ENCODE assay signal across 28 cellular contexts in genomic region chr6:35706468-35706867, GRCh38. TPM values are rescaled to one million over a fixed set of nuclear protein-coding genes. Genes with fewer than 3 reads are reported as not detected.
A peak's percentile ranks its signal among the peaks of the same experiment; 100 is the strongest.
DNase-seq lines count a peak whose midpoint lies in the region; ATAC-seq, FAIRE-seq and TF ChIP-seq lines count a peak whose summit lies in the region.
"Had no signal": no experiment of that assay in that cellular context is flagged by ENCODE, and none has a peak within 500 bp of the region (broad histone marks: within the 10 kb centered on the region; RNA-seq: fewer than 3 reads in every experiment).

No MANE protein-coding gene starts in this region.

- H3K4me3 ChIP-seq in NB4 (ENCODE audit: low read depth, low read length) (no peak overlapping the region), HepG2 (replicated peaks in 1 of 3; ENCODE audit: insufficient read depth in 1 of 3, low read depth in 2 of 3, low read length in 3 of 3) (no peak overlapping the region)
- H3K4me3 ChIP-seq: heart left ventricle, PC-9, skin epidermis, transverse colon had no signal

- DNase-seq in HCEC 1CT: peak; percentile 33
- DNase-seq in NB4 (ENCODE audit: low read depth): peak; percentile 88
- peak; percentile 87 for DNase-seq in amniotic epithelial cell (ENCODE audit: low read depth)
- DNase-seq in HepG2 (ENCODE audit: low spot score): no peak
- no peak for DNase-seq in kidney glomerular epithelial cell (lab: John Stamatoyannopoulos, UW)
- no peak for DNase-seq in NCI-H748 (lab: John Stamatoyannopoulos, UW; ENCODE audit: unreplicated experiment)
- DNase-seq in natural killer cell: no peak
- no peak for DNase-seq in progenitor cell of endocrine pancreas (ENCODE audit: low spot score, unreplicated experiment)
- DNase-seq: activated CD4-positive, alpha-beta T cell treated with anti-CD3 and anti-CD28 coated beads for 48 hours; activated naive CD4-positive, alpha-beta T cell treated with anti-CD3 and anti-CD28 coated beads for 36 hours; activated T-cell treated with anti-CD3 and anti-CD28 coated beads, Interleukin-2, amount 50 U/mL, for 72 hours; CD4-positive, CD25-positive, alpha-beta regulatory T cell; DMS 273 treated with DMSO at 0.1 percent for 48 hours; heart left ventricle; KG1; left cardiac atrium; NCI-H1092; NCI-H2029; NCI-H2227 treated with DMSO at 0.1 percent for 48 hours; NCI-H82; PC-9; SHP77 treated with DMSO at 0.1 percent for 48 hours; stimulated activated CD4-positive, alpha-beta T cell treated with anti-CD3 and anti-CD28 coated beads, Interleukin-1b, Interleukin-23, amount 100 ng/mL, for 48 hours; transverse colon had no signal

- H3K9me3 Mint-ChIP-seq in natural killer cell (no peaks in the 10 kb centered on the region), progenitor cell of endocrine pancreas (ENCODE audit: low read depth) (peaks cover 10% of the 10 kb centered on the region)

- no peaks in the 10 kb centered on the region for H3K9me3 ChIP-seq in HepG2 (ENCODE audit: low read length)
- H3K9me3 ChIP-seq: transverse colon had no signal

- no peak overlapping the region for H3K4me2 ChIP-seq in HepG2 (ENCODE audit: low read depth, low read length)
- H3K4me2 ChIP-seq: PC-9 had no signal

- no peak overlapping the region for H3K9ac ChIP-seq in HepG2 (ENCODE audit: insufficient read depth, low read depth, low read length)

- intact Hi-C loops in HepG2 (cut with micrococcal nuclease; ENCODE audit: unreplicated experiment) (no loop called here), natural killer cell (cut with micrococcal nuclease) (no loop called here)

- POLR2A ChIA-PET in HepG2 (lab: Yijun Ruan, JAX): no interaction called here

- H3K4me1 Mint-ChIP-seq in natural killer cell (peaks cover 13 to 18% of the 10 kb centered on the region in 2 donors), progenitor cell of endocrine pancreas (ENCODE audit: low read depth) (no peaks in the 10 kb centered on the region)
- H3K4me1 Mint-ChIP-seq: memory B cell had no signal

- H3K36me3 Mint-ChIP-seq in natural killer cell: no peaks in the 10 kb centered on the region
- H3K36me3 Mint-ChIP-seq in progenitor cell of endocrine pancreas (ENCODE audit: insufficient read depth): no peaks in the 10 kb centered on the region
- H3K36me3 Mint-ChIP-seq: CD4-positive, CD25-positive, alpha-beta regulatory T cell had no signal

- no peaks in the 10 kb centered on the region for H4K20me1 ChIP-seq in HepG2 (ENCODE audit: insufficient read depth, low read length)

- no peaks in the 10 kb centered on the region for H3K27me3 Mint-ChIP-seq in natural killer cell (ENCODE audit: low read depth in 2 of 2)
- peaks cover 3% of the 10 kb centered on the region for H3K27me3 Mint-ChIP-seq in progenitor cell of endocrine pancreas
- H3K27me3 Mint-ChIP-seq: memory B cell had no signal

- TF ChIP-seq CTCF in NB4 (IDR thresholded peaks at IDR 0.05; ENCODE audit: low read depth, low read length) (no peak), HepG2 (CRISPR knock-in tag; IDR thresholded peaks at IDR 0.05) (no peak), natural killer cell (IDR thresholded peaks at IDR 0.05) (no peak), progenitor cell of endocrine pancreas (IDR thresholded peaks at IDR 0.05; ENCODE audit: unreplicated experiment) (no peak)

- H3K36me3 ChIP-seq in HepG2 (replicated peaks in 1 of 2; ENCODE audit: control insufficient read depth in 1 of 2, insufficient read depth in 2 of 2, low read length in 2 of 2): no peaks in the 10 kb centered on the region
- H3K36me3 ChIP-seq: heart left ventricle, transverse colon had no signal

- TF ChIP-seq RAD21 in HepG2 (CRISPR knock-in tag; IDR thresholded peaks at IDR 0.05): no peak

- H3K4me3 Mint-ChIP-seq in natural killer cell (no peak overlapping the region), progenitor cell of endocrine pancreas (ENCODE audit: low read depth) (no peak overlapping the region)
- H3K4me3 Mint-ChIP-seq: activated naive CD4-positive, alpha-beta T cell treated with anti-CD3 and anti-CD28 coated beads for 36 hours; activated T-cell treated with anti-CD3 and anti-CD28 coated beads, Interleukin-2, amount 50 U/mL, for 72 hours; CD4-positive, CD25-positive, alpha-beta regulatory T cell; memory B cell; T-helper 1 cell treated with Interleukin-12 subunit alpha and Interleukin-12 subunit beta and Interleukin-4 antibody, amounts not matched to agents 30 μg/mL and 1 μg/mL, for 36 hours had no signal

- H3K27me3 ChIP-seq in HepG2 (ENCODE audit: control insufficient read depth in 1 of 2, insufficient read depth in 2 of 2, low read length in 2 of 2): no peaks in the 10 kb centered on the region
- H3K27me3 ChIP-seq: heart left ventricle, transverse colon had no signal

- no TSS peak for BruUV-seq in HepG2 (replicated peaks; lab: Mats Ljungman, UMichigan)

- WGBS in HepG2 (ENCODE audit: low lambda C conversion rate): 62% methylated on average over 3 of the region's 3 CpGs

- no peak for FAIRE-seq in HepG2 (lab: Jason Lieb, UNC)

- TF ChIP-seq POLR2A in NB4 (IDR thresholded peaks at IDR 0.05; ENCODE audit: extremely low read depth, insufficient read length) (no peak), HepG2 (IDR thresholded peaks at IDR 0.05; ENCODE audit: insufficient read depth in 1 of 2, low read depth in 2 of 2, low read length in 2 of 2) (no peak)

- in situ Hi-C loops in HepG2 (cut with HindIII; ENCODE audit: extremely low pct_ligation_motif_present, low pct_unique_long_range_greater_than_20kb): no loop called here

- H3K27ac ChIP-seq in HepG2 (ENCODE audit: extremely low read length, insufficient read depth, low read length): no peak overlapping the region
- H3K27ac ChIP-seq: heart left ventricle, PC-9, skin epidermis, transverse colon, VCaP had no signal

- H3K27ac Mint-ChIP-seq in natural killer cell: no peak overlapping the region
- H3K27ac Mint-ChIP-seq in progenitor cell of endocrine pancreas: no peak overlapping the region
- H3K27ac Mint-ChIP-seq: activated naive CD4-positive, alpha-beta T cell treated with anti-CD3 and anti-CD28 coated beads for 36 hours; activated T-cell treated with anti-CD3 and anti-CD28 coated beads, Interleukin-2, amount 50 U/mL, for 72 hours; CD4-positive, CD25-positive, alpha-beta regulatory T cell; memory B cell; T-helper 1 cell treated with Interleukin-12 subunit alpha and Interleukin-12 subunit beta and Interleukin-4 antibody, amounts not matched to agents 30 μg/mL and 1 μg/mL, for 36 hours had no signal

- no peaks in the 10 kb centered on the region for H3K79me2 ChIP-seq in HepG2 (ENCODE audit: insufficient read depth, low read length)

- H2AFZ ChIP-seq in HepG2 (ENCODE audit: low read length): no peak overlapping the region
- H2AFZ ChIP-seq: PC-9 had no signal

- H3K4me1 ChIP-seq in HepG2 (ENCODE audit: insufficient read depth, low read length): peaks cover 18% of the 10 kb centered on the region
- H3K4me1 ChIP-seq: transverse colon had no signal

- TF ChIP-seq EP300 in HepG2 (IDR thresholded peaks at IDR 0.05; ENCODE audit: low read depth in 2 of 2, low read length in 2 of 2): no peak
- no peak for TF ChIP-seq EP300 in HepG2 (CRISPR knock-in tag; IDR thresholded peaks at IDR 0.05; ENCODE audit: borderline replicate concordance)

- no peak for ATAC-seq in HepG2
- ATAC-seq in natural killer cell: no peak
- ATAC-seq: activated T-cell treated with anti-CD3 and anti-CD28 coated beads, Interleukin-2, amount 50 U/mL, for 72 hours; heart left ventricle; left cardiac atrium had no signal

- CTCF ChIA-PET in HepG2 (lab: Yijun Ruan, JAX; ENCODE audit: low intra/inter-chr PET ratio, low total read pairs): no interaction called here

RNA-seq across cellular contexts. Expression of gene FKBP5, which starts 17.8 kb away (rescaled TPM):
- total RNA-seq in HepG2 (2016; rRNA removed; fragmentation: Illumina TruSeq; extraction: Trizol) (17.4 and 30.9 TPM in 2 replicates), natural killer cell (10 to 100 TPM; 15.5 to 30.2 (median 27.3) TPM), progenitor cell of endocrine pancreas (5.9 and 6.9 TPM in 2 replicates)
- 9.1 and 9.8 TPM in 2 replicates for total RNA-seq in HepG2 (2016; cell fraction: cytosol; rRNA removed; fragmentation: Illumina TruSeq; extraction: Trizol; ENCODE audit: low read depth)
- total RNA-seq in HepG2 (2016; cell fraction: insoluble cytoplasmic fraction; rRNA removed; fragmentation: Illumina TruSeq; extraction: Trizol): 17.4 and 28.9 TPM in 2 replicates
- total RNA-seq in HepG2 (2016; cell fraction: membrane; rRNA removed; fragmentation: Illumina TruSeq; extraction: Trizol): 15.6 and 16.6 TPM in 2 replicates
- total RNA-seq in HepG2 (2016; cell fraction: nucleus; rRNA removed; fragmentation: Illumina TruSeq; extraction: Trizol): 13.7 and 15.0 TPM in 2 replicates
- polyA plus RNA-seq in HepG2 (2011; rRNA removed): 6.9 and 8.0 TPM in 2 replicates
- polyA plus RNA-seq in HepG2 (2011; cell fraction: cytosol; rRNA removed): 4.0 and 5.9 TPM in 2 replicates
- 2.9 and 3.5 TPM in 2 replicates for polyA plus RNA-seq in HepG2 (2011; cell fraction: nucleus; rRNA removed)
- 13.9 and 16.1 TPM in 2 replicates for polyA plus RNA-seq in HepG2 (2012)
- polyA plus RNA-seq in HepG2 (2016; cell fraction: cytosol; fragmentation: Illumina TruSeq; extraction: Trizol; ENCODE audit: low read depth): 2.6 and 2.8 TPM in 2 replicates
- polyA plus RNA-seq in HepG2 (2016; cell fraction: insoluble cytoplasmic fraction; fragmentation: Illumina TruSeq; extraction: Trizol; ENCODE audit: low read depth): 46.6 and 52.0 TPM in 2 replicates
- 10.4 and 11.9 TPM in 2 replicates for polyA plus RNA-seq in HepG2 (2016; cell fraction: membrane; fragmentation: Illumina TruSeq; extraction: Trizol; ENCODE audit: low read depth)
- polyA plus RNA-seq in HepG2 (2016; cell fraction: nucleus; fragmentation: Illumina TruSeq; extraction: Trizol; ENCODE audit: insufficient read depth, low read depth): 24.1 and 24.8 TPM in 2 replicates
- polyA minus RNA-seq in HepG2 (2011; rRNA and poly(A)+ RNA removed; ENCODE audit: low replicate concordance): 4.5 and 8.4 TPM in 2 replicates
- 6.9 and 7.1 TPM in 2 replicates for polyA minus RNA-seq in HepG2 (2011; cell fraction: cytosol; rRNA and poly(A)+ RNA removed)
- 7.6 and 10.1 TPM in 2 replicates for polyA minus RNA-seq in HepG2 (2011; cell fraction: nucleus; rRNA and poly(A)+ RNA removed)

RNA-seq across cellular contexts. Expression of gene ARMC12, which starts 30.4 kb away (rescaled TPM):
- total RNA-seq in HepG2 (2016; rRNA removed; fragmentation: Illumina TruSeq; extraction: Trizol) (not detected in 2 replicates), natural killer cell (1 to 10 TPM in 1 of 3 donors, under 1 TPM in 2; 0.59 to 1.5 (median 0.64) TPM), progenitor cell of endocrine pancreas (0.36 and 0.98 TPM in 2 replicates)
- total RNA-seq in HepG2 (2016; cell fraction: cytosol; rRNA removed; fragmentation: Illumina TruSeq; extraction: Trizol; ENCODE audit: low read depth): not detected in 2 replicates
- total RNA-seq in HepG2 (2016; cell fraction: insoluble cytoplasmic fraction; rRNA removed; fragmentation: Illumina TruSeq; extraction: Trizol): 0.17 TPM in 1 of 2 replicates, not detected in the other
- total RNA-seq in HepG2 (2016; cell fraction: membrane; rRNA removed; fragmentation: Illumina TruSeq; extraction: Trizol): not detected in 2 replicates
- total RNA-seq in HepG2 (2016; cell fraction: nucleus; rRNA removed; fragmentation: Illumina TruSeq; extraction: Trizol): not detected in 2 replicates
- 1.3 and 1.4 TPM in 2 replicates for polyA plus RNA-seq in HepG2 (2011; rRNA removed)
- 0.71 and 1.0 TPM in 2 replicates for polyA plus RNA-seq in HepG2 (2011; cell fraction: cytosol; rRNA removed)
- 4.4 and 4.7 TPM in 2 replicates for polyA plus RNA-seq in HepG2 (2011; cell fraction: nucleus; rRNA removed)
- polyA plus RNA-seq in HepG2 (2012): 0.15 and 0.76 TPM in 2 replicates
- 0.15 TPM in 1 of 2 replicates, not detected in the other for polyA plus RNA-seq in HepG2 (2016; cell fraction: cytosol; fragmentation: Illumina TruSeq; extraction: Trizol; ENCODE audit: low read depth)
- not detected in 2 replicates for polyA plus RNA-seq in HepG2 (2016; cell fraction: insoluble cytoplasmic fraction; fragmentation: Illumina TruSeq; extraction: Trizol; ENCODE audit: low read depth)
- polyA plus RNA-seq in HepG2 (2016; cell fraction: membrane; fragmentation: Illumina TruSeq; extraction: Trizol; ENCODE audit: low read depth): not detected in 2 replicates
- polyA plus RNA-seq in HepG2 (2016; cell fraction: nucleus; fragmentation: Illumina TruSeq; extraction: Trizol; ENCODE audit: insufficient read depth, low read depth): 0.47 TPM in 1 of 2 replicates, not detected in the other
- 0.21 and 0.38 TPM in 2 replicates for polyA minus RNA-seq in HepG2 (2011; rRNA and poly(A)+ RNA removed; ENCODE audit: low replicate concordance)
- polyA minus RNA-seq in HepG2 (2011; cell fraction: cytosol; rRNA and poly(A)+ RNA removed): not detected in 2 replicates
- polyA minus RNA-seq in HepG2 (2011; cell fraction: nucleus; rRNA and poly(A)+ RNA removed): 1.2 TPM in 1 of 2 replicates, not detected in the other
- polyA plus RNA-seq: CD4-positive, CD25-positive, alpha-beta regulatory T cell had no signal

Comparison
In these comparisons a context has a peak if more than half of its experiments do, and no peak if none do; other contexts are left out.
1. DNase-seq: peak in HCEC 1CT (single experiment), NB4 (single experiment) and amniotic epithelial cell (single experiment); none in HepG2 (single experiment), kidney glomerular epithelial cell (single experiment), NCI-H748 (single experiment), natural killer cell (single experiment) and progenitor cell of endocrine pancreas (single experiment).